Comparison of ENCODE assay signal across 17 cellular contexts in genomic region chr1:50123071-50123470, GRCh38. TPM values are rescaled to one million over a fixed set of nuclear protein-coding genes. Genes with fewer than 3 reads are reported as not detected.
DNase-seq lines count a peak whose midpoint lies in the region; ATAC-seq and TF ChIP-seq lines count a peak whose summit lies in the region.
"Had no signal": no experiment of that assay in that cellular context is flagged by ENCODE, and none has a peak within 500 bp of the region (broad histone marks: within the 10 kb centered on the region; RNA-seq: fewer than 3 reads in every experiment).

No MANE protein-coding gene starts in this region.

- H3K27ac Mint-ChIP-seq in WTC11 = no peak overlapping the region
- H3K27ac Mint-ChIP-seq: T-helper 1 cell treated with Interleukin-12 subunit alpha and Interleukin-12 subunit beta and Interleukin-4 antibody, amounts not matched to agents 30 μg/mL and 1 μg/mL, for 36 hours had no signal

- POLR2A ChIA-PET in WTC11 (lab: Charles Lee) = no interaction called here

- no peaks in the 10 kb centered on the region for H3K9me3 ChIP-seq in testis
- H3K9me3 ChIP-seq: BE2C had no signal

- peak; percentile 49 for DNase-seq in COLO668 (lab: John Stamatoyannopoulos, UW; ENCODE audit: unreplicated experiment)
- peak; percentile 51 for DNase-seq in DMS153 treated with DMSO at 0.1 percent for 48 hours (lab: John Stamatoyannopoulos, UW; ENCODE audit: unreplicated experiment)
- DNase-seq in NCI-H69 (lab: John Stamatoyannopoulos, UW) = peak; percentile 52
- no peak for DNase-seq in WTC11 (ENCODE audit: low spot score)
- no peak for DNase-seq in germinal center (ENCODE audit: low spot score)
- DNase-seq in testis = no peak
- no peak for DNase-seq in erythroblast (lab: John Stamatoyannopoulos, UW)
- DNase-seq: BE2C, KG1, NCI-H1694, NCI-H2107, NCI-H2227 treated with DMSO at 0.1 percent for 48 hours, NCI-H524 treated with DMSO at 0.1 percent for 48 hours, Right ventricle myocardium superior had no signal

- no peaks in the 10 kb centered on the region for H3K4me1 ChIP-seq in testis
- H3K4me1 ChIP-seq: BE2C had no signal

- H3K36me3 Mint-ChIP-seq in WTC11 = no peaks in the 10 kb centered on the region

- no peaks in the 10 kb centered on the region for H3K27me3 ChIP-seq in testis
- H3K27me3 ChIP-seq: BE2C had no signal

- no peak for TF ChIP-seq POLR2A in testis (IDR thresholded peaks at IDR 0.05)
- TF ChIP-seq POLR2A in erythroblast (IDR thresholded peaks at IDR 0.05; ENCODE audit: low read length) = no peak

- peaks cover 6% of the 10 kb centered on the region for H3K27me3 Mint-ChIP-seq in WTC11 (ENCODE audit: low read depth)

- CTCF ChIA-PET in WTC11 (lab: Charles Lee) = interaction anchor here (1.2 kb wide), 1 partner anchor 75 kb away, joined by 3 read pairs; no protein-coding TSS in a partner anchor

- ATAC-seq in WTC11 = no peak

- no peak overlapping the region for H3K4me3 ChIP-seq in testis

- H3K4me1 Mint-ChIP-seq in WTC11 = peaks cover 3% of the 10 kb centered on the region

- H3K27ac ChIP-seq in testis = no peak overlapping the region

- H3K9me3 Mint-ChIP-seq in WTC11 = no peaks in the 10 kb centered on the region
- H3K9me3 Mint-ChIP-seq: T-helper 1 cell treated with Interleukin-12 subunit alpha and Interleukin-12 subunit beta and Interleukin-4 antibody, amounts not matched to agents 30 μg/mL and 1 μg/mL, for 36 hours had no signal

- no peaks in the 10 kb centered on the region for H3K36me3 ChIP-seq in testis (ENCODE audit: low read depth, missing control alignments)
- H3K36me3 ChIP-seq: BE2C had no signal

- TF ChIP-seq CTCF in WTC11 (IDR thresholded peaks at IDR 0.05) (no peak), testis (IDR thresholded peaks at IDR 0.05) (no peak)

- no peak overlapping the region for H3K4me3 Mint-ChIP-seq in WTC11
- H3K4me3 Mint-ChIP-seq: T-helper 1 cell treated with Interleukin-12 subunit alpha and Interleukin-12 subunit beta and Interleukin-4 antibody, amounts not matched to agents 30 μg/mL and 1 μg/mL, for 36 hours had no signal

- intact Hi-C loops in testis (cut with DNase I; ENCODE audit: low total_unique reads) = no loop called here

TF ChIP-seq in WTC11, 78 proteins besides CTCF, POLR2A, EP300 and RAD21:
- TF ChIP-seq GABPB1 (CRISPR knock-in tag; IDR thresholded peaks at IDR 0.05) (0 out of 2 replicates have a peak, but pooled peaks have one; percentile 24), GRHL2 (CRISPR knock-in tag; IDR thresholded peaks at IDR 0.05; ENCODE audit: insufficient replicate concordance, severe bottlenecking) (no peak)

RNA-seq across cellular contexts. Expression of gene ELAVL4, which starts 14.4 kb away (rescaled TPM):
- total RNA-seq in WTC11 (2021) = 0.50 to 0.85 TPM (median 0.69 TPM) in 3 replicates
- total RNA-seq in testis = 10 to 100 TPM in 1 of 2 donors, 1 to 10 TPM in 1; 9.0 to 12.1 TPM
- 21.0 TPM for polyA plus RNA-seq in testis (ENCODE audit: insufficient read depth, low read depth, low replicate concordance)
- total RNA-seq: A673, Right ventricle myocardium superior, RPMI7951 had no signal

Comparison
In these comparisons a context has a peak if more than half of its experiments do, and no peak if none do; other contexts are left out.
1. DNase-seq: peak in COLO668 (single experiment), DMS153 treated with DMSO at 0.1 percent for 48 hours (single experiment) and NCI-H69 (single experiment); none in WTC11 (single experiment), germinal center (single experiment), testis (single experiment) and erythroblast (0 of 2).